In the genomic region with DNA sequence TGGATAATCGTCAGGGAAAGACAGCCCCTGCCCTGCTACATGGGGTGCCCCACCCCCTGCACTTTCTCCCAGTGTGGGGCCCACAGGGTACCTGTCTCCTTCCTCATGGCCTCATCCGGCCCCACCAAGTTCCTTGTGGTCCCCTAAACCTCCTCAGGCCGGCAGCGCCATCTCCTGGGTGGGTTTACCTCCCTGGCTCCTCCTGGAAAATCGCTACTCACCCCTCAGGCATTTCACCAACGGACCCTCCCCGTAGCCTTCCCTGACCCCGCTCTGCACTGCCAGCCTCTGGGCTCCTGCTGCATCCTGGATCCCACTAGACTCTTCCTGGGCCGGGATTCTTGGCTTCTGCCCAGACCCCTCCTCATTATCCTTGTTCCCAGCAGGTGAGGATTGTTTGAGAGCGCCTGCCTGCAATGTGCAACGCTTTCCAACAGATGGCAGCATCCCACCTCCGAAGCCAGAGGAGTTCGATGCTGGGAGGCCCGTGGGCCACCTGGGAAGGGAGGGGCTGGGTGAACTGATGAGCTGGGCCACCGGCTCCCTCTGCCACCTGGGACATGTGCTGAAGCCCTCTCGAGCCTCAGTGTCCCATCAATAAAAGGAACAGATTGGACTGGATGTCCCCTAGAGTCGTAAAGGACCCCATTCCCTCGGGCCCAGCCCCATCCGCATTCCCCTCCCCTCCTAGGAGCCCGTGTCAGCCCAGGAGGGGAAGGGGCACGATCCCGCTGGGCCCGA, we compare ENCODE assay signal across 8 cellular contexts. TPM values are rescaled to one million over a fixed set of nuclear protein-coding genes. Genes with fewer than 3 reads are reported as not detected.
DNase-seq lines count a peak whose midpoint lies in the region; ATAC-seq, FAIRE-seq and TF ChIP-seq lines count a peak whose summit lies in the region.

No MANE protein-coding gene starts in this region.

- no peaks in the 10 kb centered on the region for H3K79me1 ChIP-seq in mesendoderm (ENCODE audit: low read length)

- no peaks in the 10 kb centered on the region for H3K79me2 ChIP-seq in mesendoderm (ENCODE audit: control insufficient read depth, insufficient read depth, low read length)

- TF ChIP-seq CTCF in AG09319 (IDR thresholded peaks at IDR 0.05; ENCODE audit: low read depth, low read length) (peak; percentile 88), dorsolateral prefrontal cortex (IDR thresholded peaks at IDR 0.05 in 54 of 56, conservative IDR thresholded peaks at IDR 0.05 in 2 of 56; ENCODE audit: low read depth in 1 of 56, partially characterized antibody in 56 of 56) (peak; percentile 47 to 91 (median 83))

- no peaks in the 10 kb centered on the region for H3K36me3 Mint-ChIP-seq in activated CD4-positive, alpha-beta T cell treated with anti-CD3 and anti-CD28 coated beads, Interleukin-2, amount 10 ng/mL, durations not matched to agents 24 days and 14 days (ENCODE audit: low read depth)

- H3K27ac Mint-ChIP-seq in activated CD4-positive, alpha-beta T cell treated with anti-CD3 and anti-CD28 coated beads, Interleukin-2, amount 10 ng/mL, durations not matched to agents 24 days and 14 days = peak overlapping the region; percentile 53

- FAIRE-seq in GM19239 (lab: Jason Lieb, UNC) = peak; percentile 91

- H3K4me3 Mint-ChIP-seq in activated CD4-positive, alpha-beta T cell treated with anti-CD3 and anti-CD28 coated beads, Interleukin-2, amount 10 ng/mL, durations not matched to agents 24 days and 14 days = no peak overlapping the region

- H2BK5ac ChIP-seq in mesendoderm (ENCODE audit: low read length) = no peak overlapping the region

- no peaks in the 10 kb centered on the region for H3K9me3 Mint-ChIP-seq in activated CD4-positive, alpha-beta T cell treated with anti-CD3 and anti-CD28 coated beads, Interleukin-2, amount 10 ng/mL, durations not matched to agents 24 days and 14 days

- no peaks in the 10 kb centered on the region for H3K27me3 Mint-ChIP-seq in activated CD4-positive, alpha-beta T cell treated with anti-CD3 and anti-CD28 coated beads, Interleukin-2, amount 10 ng/mL, durations not matched to agents 24 days and 14 days

- no peak overlapping the region for H3K23ac ChIP-seq in mesendoderm (ENCODE audit: low read length)

- H3K4me3 ChIP-seq in dorsolateral prefrontal cortex (no peak overlapping the region), mesendoderm (ENCODE audit: low read length) (no peak overlapping the region)

- no peak overlapping the region for H2BK15ac ChIP-seq in mesendoderm (replicated peaks; ENCODE audit: low read depth)

- DNase-seq in AG09319 (ENCODE audit: extremely low read depth, low read depth) = no peak
- peak; percentile 94 for DNase-seq in GM19239 (ENCODE audit: insufficient read length, low spot score)
- DNase-seq in NCI-H345 (lab: John Stamatoyannopoulos, UW) = peak; percentile 65
- peak; percentile 92 for DNase-seq in activated CD4-positive, alpha-beta T cell treated with anti-CD3 and anti-CD28 coated beads, Interleukin-2, amount 10 ng/mL, durations not matched to agents 24 days and 14 days
- DNase-seq in dorsolateral prefrontal cortex = peak in 9 of 10 donors; percentile 31 to 67 (median 49)
- DNase-seq in mesendoderm = peak; percentile 84
- DNase-seq in stimulated activated CD8-positive, alpha-beta memory T cell treated with anti-CD3 and anti-CD28 coated beads, Interleukin-7, amount 100 ng/mL, for 24 hours (ENCODE audit: low read depth) = peak; percentile 38

- H3K4me2 ChIP-seq in mesendoderm (ENCODE audit: low read length) = peak overlapping the region; percentile 69

- H4K5ac ChIP-seq in mesendoderm (ENCODE audit: low read length) = no peak overlapping the region

- H3K56ac ChIP-seq in mesendoderm (ENCODE audit: low read length) = peak overlapping the region; percentile 57

- ATAC-seq in HG03159 (IDR thresholded peaks at IDR 0.05; ENCODE audit: unreplicated experiment) = no peak

- H3K4me1 ChIP-seq in mesendoderm (ENCODE audit: control insufficient read depth, low read depth, low read length) = peaks cover 4% of the 10 kb centered on the region

- no peak overlapping the region for H2BK120ac ChIP-seq in mesendoderm (ENCODE audit: low read depth, low read length)

- H3K27me3 ChIP-seq in dorsolateral prefrontal cortex (no peaks in the 10 kb centered on the region), mesendoderm (ENCODE audit: insufficient read depth, low read length, poor library complexity) (no peaks in the 10 kb centered on the region)

- H3K9ac ChIP-seq in mesendoderm (ENCODE audit: low read length) = peak overlapping the region; percentile 22

- intact Hi-C loops in activated CD4-positive, alpha-beta T cell treated with anti-CD3 and anti-CD28 coated beads, Interleukin-2, amount 10 ng/mL, durations not matched to agents 24 days and 14 days (cut with micrococcal nuclease) = loop anchor here (1.0 kb wide), 2 partner anchors 115 to 154 kb away; no protein-coding TSS in a partner anchor
- intact Hi-C loops in dorsolateral prefrontal cortex (cut with DNase I) = loop anchor here in 1 of 2 donors (5.0 kb wide), 1 partner anchor 156 kb away; no protein-coding TSS in a partner anchor

- no peak overlapping the region for H3K4ac ChIP-seq in mesendoderm (ENCODE audit: low read depth, low read length)

- no peak overlapping the region for H4K8ac ChIP-seq in mesendoderm (ENCODE audit: low read depth, low read length)

- no peak overlapping the region for H2AK5ac ChIP-seq in mesendoderm (ENCODE audit: low read length)

- H3K4me1 Mint-ChIP-seq in activated CD4-positive, alpha-beta T cell treated with anti-CD3 and anti-CD28 coated beads, Interleukin-2, amount 10 ng/mL, durations not matched to agents 24 days and 14 days = peaks cover 7% of the 10 kb centered on the region

- no peaks in the 10 kb centered on the region for H3K36me3 ChIP-seq in mesendoderm (ENCODE audit: control insufficient read depth, insufficient read depth, low read length)

- no CpG with 5 or more reads among the region's 23 CpGs for WGBS in mesendoderm (ENCODE audit: extremely low coverage, insufficient coverage, low lambda C conversion rate)

- H3K18ac ChIP-seq in mesendoderm (ENCODE audit: low read length) = no peak overlapping the region

- no peak overlapping the region for H3K27ac ChIP-seq in dorsolateral prefrontal cortex
- H3K27ac ChIP-seq in mesendoderm (ENCODE audit: low read depth, low read length) = no peak overlapping the region

RNA-seq across cellular contexts. Expression of gene TTLL12, which starts 44.2 kb away (rescaled TPM):
- 118 TPM in 2 replicates for total RNA-seq in activated CD4-positive, alpha-beta T cell treated with anti-CD3 and anti-CD28 coated beads, Interleukin-2, amount 10 ng/mL, durations not matched to agents 24 days and 14 days
- 10 to 100 TPM; 24.0 to 52.5 (median 34.0) TPM for total RNA-seq in dorsolateral prefrontal cortex
- 58.0 TPM for polyA plus RNA-seq in mesendoderm (2013, experiment 1 of 2)
- polyA plus RNA-seq in mesendoderm (2013, experiment 2 of 2) = 56.8 TPM
